Comparison of ENCODE assay signal across 17 cellular contexts in genomic region chr10:44416021-44416758, GRCh38. TPM values are rescaled to one million over a fixed set of nuclear protein-coding genes. Genes with fewer than 3 reads are reported as not detected.
DNase-seq lines count a peak whose midpoint lies in the region; ATAC-seq, FAIRE-seq and TF ChIP-seq lines count a peak whose summit lies in the region.
"Had no signal": no experiment of that assay in that cellular context is flagged by ENCODE, and none has a peak within 500 bp of the region (broad histone marks: within the 10 kb centered on the region; RNA-seq: fewer than 3 reads in every experiment).

No MANE protein-coding gene starts in this region.

- no peak overlapping the region for H4K5ac ChIP-seq in H1 (ENCODE audit: insufficient read length, low read depth, low read length)

- POLR2A ChIA-PET in H1 (lab: Charles Lee; ENCODE audit: partially characterized antibody): no interaction called here

- no peak for ATAC-seq in upper lobe of right lung
- ATAC-seq: CD8-positive, alpha-beta T cell had no signal

- no peak overlapping the region for H2BK20ac ChIP-seq in H1 (ENCODE audit: low read length)

- WGBS in H1 (ENCODE audit: extremely low coverage in 1 of 2, insufficient coverage in 1 of 2, insufficient read length in 1 of 2, insufficient replicate concordance in 2 of 2, low coverage in 1 of 2, low lambda C conversion rate in 2 of 2, missing lambda C conversion rate in 1 of 2), 2 experiments: 89% methylated on average over 7 of the region's 7 CpGs; no CpG with 5 or more reads in 1 of the 2 experiments

- no peak overlapping the region for H4K91ac ChIP-seq in H1 (replicated peaks; ENCODE audit: insufficient read length, low read length)

- H3K27ac ChIP-seq in H1 (ENCODE audit: low read depth, low read length) (no peak overlapping the region), layer of hippocampus (ENCODE audit: low read depth, low read length) (peak overlapping the region; percentile 44), upper lobe of right lung (no peak overlapping the region), kidney (ENCODE audit: low read depth in 2 of 2, low read length in 2 of 2) (no peak overlapping the region)
- H3K27ac ChIP-seq: 22Rv1 had no signal

- CTCF ChIA-PET in H1 (lab: Charles Lee; ENCODE audit: partially characterized antibody): interaction anchor here (0.8 to 1.3 kb wide), 4 partner anchors 15 to 107 kb away, joined by 3 to 4 read pairs (median 4); no protein-coding TSS in a partner anchor

- no peak overlapping the region for H3K18ac ChIP-seq in H1 (ENCODE audit: extremely low read depth, low read length)

- TF ChIP-seq CTCF in H1 (IDR thresholded peaks at IDR 0.05; ENCODE audit: control extremely low read depth in 1 of 3, insufficient read depth in 1 of 3, low read depth in 1 of 3, low read length in 3 of 3) (no peak), upper lobe of right lung (IDR thresholded peaks at IDR 0.05) (no peak), GM13976 (IDR thresholded peaks at IDR 0.05; ENCODE audit: borderline replicate concordance, control extremely low read depth, extremely low read depth, insufficient read depth, missing control alignments) (no peak), GM10266 (IDR thresholded peaks at IDR 0.05; ENCODE audit: control insufficient read depth, insufficient read depth, low read depth, missing control alignments) (no peak), kidney (IDR thresholded peaks at IDR 0.05; ENCODE audit: borderline replicate concordance, extremely low read depth, insufficient read depth) (no peak)

- H2AK5ac ChIP-seq in H1 (ENCODE audit: low read depth, low read length): no peak overlapping the region

- H3K4me3 ChIP-seq in H1 (ENCODE audit: extremely low read depth in 1 of 4, insufficient read depth in 2 of 4, low read depth in 3 of 4, low read length in 4 of 4): no peak overlapping the region
- H3K4me3 ChIP-seq in upper lobe of right lung: no peak overlapping the region
- H3K4me3 ChIP-seq in kidney (ENCODE audit: low read length in 2 of 2): no peak overlapping the region

- H2BK120ac ChIP-seq in H1 (replicated peaks; ENCODE audit: low read depth, low read length): no peak overlapping the region

- no peaks in the 10 kb centered on the region for H3K79me2 ChIP-seq in H1 (ENCODE audit: control insufficient read depth in 1 of 2, insufficient read depth in 2 of 2, low read length in 2 of 2)

- H3K23me2 ChIP-seq in H1 (ENCODE audit: low read depth, low read length): no peaks in the 10 kb centered on the region

- no peaks in the 10 kb centered on the region for H4K20me1 ChIP-seq in H1 (replicated peaks in 1 of 2; ENCODE audit: control insufficient read depth in 1 of 2, insufficient read depth in 2 of 2, low read length in 2 of 2)

- DNase-seq in NCI-H2171 treated with DMSO at 0.1 percent for 48 hours (lab: John Stamatoyannopoulos, UW) (peak; percentile 22), NCI-H2171 (lab: John Stamatoyannopoulos, UW) (no peak), H1 (ENCODE audit: low read depth in 1 of 2, low spot score in 2 of 2) (no peak), upper lobe of right lung (peak; percentile 20), GM13976 (ENCODE audit: low spot score) (no peak), GM10266 (ENCODE audit: extremely low spot score) (no peak), kidney (no peak)
- DNase-seq: activated CD4-positive, alpha-beta T cell treated with anti-CD3 and anti-CD28 coated beads, Interleukin-2, amount 50 U/mL, for 48 hours; amygdala; CD8-positive, alpha-beta T cell; immature natural killer cell; SHP77; trophoblast cell had no signal

- H2BK5ac ChIP-seq in H1 (ENCODE audit: low read depth, low read length): no peak overlapping the region

- no peak overlapping the region for H2BK12ac ChIP-seq in H1 (ENCODE audit: low read depth, low read length)

- H2AFZ ChIP-seq in H1 (ENCODE audit: low read length): peak overlapping the region; percentile 49; the same call in 1 of the 2 replicates

- no peak overlapping the region for H3K23ac ChIP-seq in H1 (ENCODE audit: insufficient read length)

- H3K4ac ChIP-seq in H1 (replicated peaks; ENCODE audit: insufficient read length, low read depth, low read length): no peak overlapping the region

- in situ Hi-C loops in GM13976 (cut with MboI; ENCODE audit: low sequenced_read_pairs, unreplicated experiment): no loop called here

- no peak for TF ChIP-seq RAD21 in H1 (IDR thresholded peaks at IDR 0.05 in 1 of 2, conservative IDR thresholded peaks at IDR 0.05 in 1 of 2; ENCODE audit: low read depth in 2 of 2, low read length in 2 of 2)

- no peak for FAIRE-seq in H1 (lab: Jason Lieb, UNC)
- FAIRE-seq in kidney (lab: Jason Lieb, UNC): no peak
- FAIRE-seq: frontal cortex had no signal

- no peak for TF ChIP-seq EP300 in H1 (IDR thresholded peaks at IDR 0.05; ENCODE audit: borderline replicate concordance in 1 of 2, low read depth in 2 of 2, low read length in 2 of 2)

- no peak overlapping the region for H4K8ac ChIP-seq in H1 (ENCODE audit: extremely low read depth, insufficient read depth, low read length)

- no peaks in the 10 kb centered on the region; a peak in 1 of 7 replicates for H3K4me1 ChIP-seq in H1 (replicated peaks in 1 of 4; ENCODE audit: control insufficient read depth in 3 of 4, insufficient read depth in 4 of 4, low read length in 3 of 4)
- H3K4me1 ChIP-seq in upper lobe of right lung: peaks cover 7% of the 10 kb centered on the region
- H3K4me1 ChIP-seq in kidney (ENCODE audit: control insufficient read depth in 1 of 2, insufficient read depth in 1 of 2, low read depth in 1 of 2, low read length in 2 of 2): no peaks in the 10 kb centered on the region

- no peak overlapping the region for H2BK15ac ChIP-seq in H1 (ENCODE audit: low read length)

- intact Hi-C loops in upper lobe of right lung (cut with DNase I): no loop called here
- intact Hi-C loops in kidney (cut with DNase I): no loop called here

- no peak overlapping the region for H3K4me2 ChIP-seq in H1 (ENCODE audit: insufficient read depth in 1 of 2, low read depth in 2 of 2, low read length in 2 of 2)

- H3K36me3 ChIP-seq in H1 (ENCODE audit: control insufficient read depth in 2 of 4, insufficient read depth in 4 of 4, low read length in 3 of 4): peaks cover 0 to 3% (median 0%) of the 10 kb centered on the region in 4 experiments; a peak in 1 of 8 replicates
- H3K36me3 ChIP-seq in upper lobe of right lung: no peaks in the 10 kb centered on the region
- no peaks in the 10 kb centered on the region for H3K36me3 ChIP-seq in kidney (ENCODE audit: control insufficient read depth in 1 of 2, insufficient read depth in 2 of 2, low read length in 2 of 2)

- H3K14ac ChIP-seq in H1 (ENCODE audit: insufficient read length): no peak overlapping the region

- H3K9ac ChIP-seq in H1 (replicated peaks in 1 of 4; ENCODE audit: extremely low read depth in 1 of 4, low read depth in 3 of 4, low read length in 3 of 4) (no peak overlapping the region), kidney (ENCODE audit: low read length in 2 of 2) (no peak overlapping the region)

- TF ChIP-seq POLR2A in H1 (IDR thresholded peaks at IDR 0.05; ENCODE audit: control extremely low read depth in 1 of 2, low read depth in 2 of 2, low read length in 2 of 2): no peak

- peaks cover 6 to 8% of the 10 kb centered on the region in 2 experiments; a peak in 2 of 4 replicates for H3K9me3 ChIP-seq in H1 (ENCODE audit: insufficient read depth in 2 of 2, low read depth in 1 of 2, low read length in 1 of 2)
- no peaks in the 10 kb centered on the region for H3K9me3 ChIP-seq in upper lobe of right lung
- peaks cover 0 to 9% of the 10 kb centered on the region in 2 donors for H3K9me3 ChIP-seq in kidney (ENCODE audit: control insufficient read depth in 1 of 2, low read length in 2 of 2)

- no peaks in the 10 kb centered on the region for H3K27me3 ChIP-seq in H1 (replicated peaks in 1 of 4; ENCODE audit: control insufficient read depth in 3 of 4, extremely low read depth in 1 of 4, insufficient read depth in 3 of 4, low read length in 3 of 4)
- H3K27me3 ChIP-seq in layer of hippocampus (ENCODE audit: control insufficient read depth, insufficient read depth, low read length): no peaks in the 10 kb centered on the region
- H3K27me3 ChIP-seq in upper lobe of right lung: no peaks in the 10 kb centered on the region

- H3K56ac ChIP-seq in H1 (replicated peaks; ENCODE audit: insufficient read length, low read depth, low read length): no peak overlapping the region

- no peaks in the 10 kb centered on the region for H3K79me1 ChIP-seq in H1 (ENCODE audit: low read depth, low read length)

TF ChIP-seq in H1, 55 proteins besides CTCF, POLR2A, EP300 and RAD21 (continues in another document):
- no peak for TF ChIP-seq HDAC2 (IDR thresholded peaks at IDR 0.05; ENCODE audit: borderline replicate concordance in 1 of 2, low read depth in 2 of 2, low read length in 2 of 2)
- no peak for TF ChIP-seq SUZ12 (IDR thresholded peaks at IDR 0.05; ENCODE audit: low read length)
- no peak for TF ChIP-seq BRCA1 (IDR thresholded peaks at IDR 0.05; ENCODE audit: low read depth, low read length)
- no peak for TF ChIP-seq SP2 (IDR thresholded peaks at IDR 0.05; ENCODE audit: low read length)
- TF ChIP-seq NRF1 (IDR thresholded peaks at IDR 0.05; ENCODE audit: low read depth, low read length): no peak
- TF ChIP-seq RFX5 (IDR thresholded peaks at IDR 0.05; ENCODE audit: borderline replicate concordance, low read depth, low read length): no peak
- no peak for TF ChIP-seq ZNF274 (IDR thresholded peaks at IDR 0.05; ENCODE audit: borderline replicate concordance, extremely low read depth, low read length)
- no peak for TF ChIP-seq CHD1 (IDR thresholded peaks at IDR 0.05; ENCODE audit: low read depth, low read length)

RNA-seq across cellular contexts. Expression of gene CXCL12, which starts 31.3 kb away (rescaled TPM):
- 48.0 and 51.4 TPM in 2 replicates for total RNA-seq in H1 (2021; fragmentation: NEBNext Ultra II Directional; extraction: Animal tissue kit (Norgen Biotek cat#: 25700))
- 53.8 and 79.9 TPM in 2 replicates for polyA plus RNA-seq in H1 (2011; rRNA removed)
- 46.6 TPM for polyA plus RNA-seq in H1 (2011; cell fraction: cytosol; rRNA removed)
- polyA plus RNA-seq in H1 (2011; cell fraction: nucleus; rRNA removed): 67.1 TPM
- polyA plus RNA-seq in H1 (2012, experiment 1 of 2): 33.5 to 42.8 TPM (median 37.2 TPM) in 4 replicates
- polyA plus RNA-seq in H1 (2012, experiment 2 of 2): 30.6 TPM
- polyA plus RNA-seq in H1 (2013, experiment 1 of 2): 68.4 TPM
- polyA plus RNA-seq in H1 (2013, experiment 2 of 2): 78.8 TPM
- 21.6 and 32.5 TPM in 2 replicates for polyA minus RNA-seq in H1 (2011; rRNA and poly(A)+ RNA removed)
- polyA minus RNA-seq in H1 (2011; cell fraction: cytosol; rRNA and poly(A)+ RNA removed): 25.7 TPM
- polyA minus RNA-seq in H1 (2011; cell fraction: nucleus; rRNA and poly(A)+ RNA removed): 36.3 TPM
- total RNA-seq in upper lobe of right lung: 40.8 TPM
- 99.5 TPM for total RNA-seq in kidney
- polyA plus RNA-seq in kidney (ENCODE audit: insufficient read depth, low read depth, low replicate concordance): 111 TPM
- total RNA-seq: CD8-positive, alpha-beta T cell; HT-29 had no signal
- polyA plus RNA-seq: immature natural killer cell had no signal

Comparison
In these comparisons a context has a peak if more than half of its experiments do, and no peak if none do; other contexts are left out.
1. DNase-seq: peak in NCI-H2171 treated with DMSO at 0.1 percent for 48 hours (single experiment) and upper lobe of right lung (single experiment); none in NCI-H2171 (single experiment), H1 (0 of 2), GM13976 (single experiment), GM10266 (single experiment) and kidney (single experiment).